In genomic region chr16:80997139-80997798, GRCh38 we compare ENCODE assay signal across 8 cellular contexts. TPM values are rescaled to one million over a fixed set of nuclear protein-coding genes. Genes with fewer than 3 reads are reported as not detected.
DNase-seq lines count a peak whose midpoint lies in the region; ATAC-seq, FAIRE-seq and TF ChIP-seq lines count a peak whose summit lies in the region.

No MANE protein-coding gene starts in this region.

- ATAC-seq in HG02571 (IDR thresholded peaks at IDR 0.05; ENCODE audit: unreplicated experiment) (peak; percentile 44), PC-3 (no peak)

- BruUV-seq in PC-3 (replicated peaks; lab: Mats Ljungman, UMichigan): no TSS peak

- no peak overlapping the region for H3K4me3 Mint-ChIP-seq in mesothelial cell of epicardium

- H3K4me3 ChIP-seq in PC-3 (ENCODE audit: low read length): no peak overlapping the region

- H4K20me1 ChIP-seq in PC-3 (ENCODE audit: low read length): no peaks in the 10 kb centered on the region

- H3K4me2 ChIP-seq in PC-3 (ENCODE audit: low read length): no peak overlapping the region

- no peaks in the 10 kb centered on the region for H3K9me2 ChIP-seq in PC-3 (replicated peaks; ENCODE audit: low read length)

- no peaks in the 10 kb centered on the region for H3K27me3 ChIP-seq in PC-3 (ENCODE audit: low read length)

- CTCF ChIA-PET in PC-3 (lab: Charles Lee): interaction anchor here (0.7 kb wide), 1 partner anchor 67 kb away, joined by 9 read pairs; no protein-coding TSS in a partner anchor

- peaks cover 93% of the 10 kb centered on the region for H3K79me2 ChIP-seq in PC-3 (ENCODE audit: low read length)

- H3F3A ChIP-seq in PC-3 (ENCODE audit: low read length, unreplicated experiment): no peaks in the 10 kb centered on the region

- DNase-seq in GM18507 (ENCODE audit: extremely low spot score, insufficient read length, low read depth) (peak; percentile 23), mesothelial cell of epicardium (ENCODE audit: low spot score in 2 of 2, unreplicated experiment in 2 of 2) (no peak), PC-3 (no peak), A172 (ENCODE audit: low spot score) (no peak), 8988T (no peak), NCI-H2196 treated with DMSO at 0.1 percent for 48 hours (lab: John Stamatoyannopoulos, UW; ENCODE audit: unreplicated experiment) (no peak)

- peaks cover 8% of the 10 kb centered on the region; the same call in 1 of the 2 replicates for H3K4me1 ChIP-seq in PC-3 (ENCODE audit: insufficient read depth, low read length)

- H3K36me3 ChIP-seq in PC-3 (ENCODE audit: low read depth, low read length): no peaks in the 10 kb centered on the region; the same call in 1 of the 2 replicates

- H3K27ac ChIP-seq in VCaP (peak overlapping the region; percentile 74), PC-3 (ENCODE audit: low read length) (no peak overlapping the region)

- H3K4me1 Mint-ChIP-seq in mesothelial cell of epicardium: peaks cover 23% of the 10 kb centered on the region

- no peaks in the 10 kb centered on the region for H3K9me3 ChIP-seq in PC-3 (ENCODE audit: low read length)

- H3K27ac Mint-ChIP-seq in mesothelial cell of epicardium: peak overlapping the region; percentile 67

- no peak overlapping the region for H2AFZ ChIP-seq in PC-3 (ENCODE audit: low read length)

- POLR2A ChIA-PET in PC-3 (lab: Charles Lee; ENCODE audit: unreplicated experiment): no interaction called here

- TF ChIP-seq CTCF in VCaP (conservative IDR thresholded peaks at IDR 0.05): no peak
- no peak for TF ChIP-seq CTCF in mesothelial cell of epicardium (IDR thresholded peaks at IDR 0.05; ENCODE audit: unreplicated experiment)
- TF ChIP-seq CTCF in PC-3 (conservative IDR thresholded peaks at IDR 0.05; ENCODE audit: low read depth, low read length): no peak

- intact Hi-C loops in PC-3 (cut with micrococcal nuclease): no loop called here

- H3K9me3 Mint-ChIP-seq in mesothelial cell of epicardium: peaks cover 6% of the 10 kb centered on the region

- no peaks in the 10 kb centered on the region for H3K27me3 Mint-ChIP-seq in mesothelial cell of epicardium (ENCODE audit: low read depth)

- peaks cover 2% of the 10 kb centered on the region for H3K36me3 Mint-ChIP-seq in mesothelial cell of epicardium

- H3K9ac ChIP-seq in PC-3 (ENCODE audit: low read length): no peak overlapping the region

- peak; percentile 83 for FAIRE-seq in GM18507 (lab: Jason Lieb, UNC)

RNA-seq across cellular contexts. Expression of gene CMC2, which starts 9.4 kb away (rescaled TPM):
- total RNA-seq in mesothelial cell of epicardium (33.2 to 35.1 TPM (median 34.0 TPM) in 3 replicates), PC-3 (2014; rRNA removed) (75.3 and 86.2 TPM in 2 replicates)
- total RNA-seq in A172 (2014; rRNA removed; shearing (Covaris generic)): 197 and 288 TPM in 2 replicates

RNA-seq across cellular contexts. Expression of gene CENPN, which starts 9.7 kb away (rescaled TPM):
- 13.1 to 16.4 TPM (median 14.6 TPM) in 3 replicates for total RNA-seq in mesothelial cell of epicardium
- 60.9 and 63.1 TPM in 2 replicates for total RNA-seq in PC-3 (2014; rRNA removed)
- total RNA-seq in A172 (2014; rRNA removed; shearing (Covaris generic)): 123 and 128 TPM in 2 replicates

RNA-seq across cellular contexts. Expression of gene ATMIN, which starts 38.4 kb away (rescaled TPM):
- total RNA-seq in mesothelial cell of epicardium (43.1 to 45.6 TPM (median 43.2 TPM) in 3 replicates), PC-3 (2014; rRNA removed) (34.7 and 35.4 TPM in 2 replicates)
- total RNA-seq in A172 (2014; rRNA removed; shearing (Covaris generic)): 59.9 and 62.1 TPM in 2 replicates
